Comparison of ENCODE assay signal across 8 cellular contexts in genomic region chr1:206684478-206685255, GRCh38. TPM values are rescaled to one million over a fixed set of nuclear protein-coding genes. Genes with fewer than 3 reads are reported as not detected.
DNase-seq lines count a peak whose midpoint lies in the region; ATAC-seq and TF ChIP-seq lines count a peak whose summit lies in the region.

MAPKAPK2 (plus strand) TSS chr1:206684905; CDS start chr1:206685230, 325 bp downstream.

- 1 to 3% methylated on average over 23 to 71 of the region's 71 CpGs for WGBS in esophagus, 2 donors

- no TSS peak for BruUV-seq in OCI-LY7 (replicated peaks; lab: Mats Ljungman, UMichigan)

- no peaks in the 10 kb centered on the region for H3K9me2 ChIP-seq in OCI-LY7 (ENCODE audit: insufficient read depth, low read length)

- H3K27me3 ChIP-seq in esophagus (ENCODE audit: control insufficient read depth in 1 of 2, insufficient read depth in 2 of 2, low read length in 2 of 2) (no peaks in the 10 kb centered on the region), muscle layer of duodenum (ENCODE audit: low read depth, low read length) (no peaks in the 10 kb centered on the region)

- DNase-seq in NCI-H524 (lab: John Stamatoyannopoulos, UW) (peak; percentile 13 to 55), NCI-H524 treated with DMSO at 0.1 percent for 48 hours (lab: John Stamatoyannopoulos, UW) (no peak), OCI-LY7 (ENCODE audit: low spot score) (peak; percentile 87)
- DNase-seq in activated T-cell treated with anti-CD3 and anti-CD28 coated beads, Interleukin-2, amount 50 U/mL, for 24 hours, result peak; percentile 84
- DNase-seq in stimulated activated CD8-positive, alpha-beta memory T cell treated with anti-CD3 and anti-CD28 coated beads, Interleukin-7, amount 100 ng/mL, for 1 hour (ENCODE audit: low read depth in 2 of 2), result peak; percentile 60 to 63

- H3K4me2 ChIP-seq in OCI-LY7 (ENCODE audit: low read length), result peak within 1 kb of the TSS; percentile 96

- H3K36me3 Mint-ChIP-seq in activated T-cell treated with anti-CD3 and anti-CD28 coated beads, Interleukin-2, amount 50 U/mL, for 24 hours (ENCODE audit: low read depth), result peaks cover 16% of the 10 kb centered on the region

- H3K27me3 Mint-ChIP-seq in activated T-cell treated with anti-CD3 and anti-CD28 coated beads, Interleukin-2, amount 50 U/mL, for 24 hours, result peaks cover 2% of the 10 kb centered on the region

- no peak for TF ChIP-seq CTCF in OCI-LY7 (conservative IDR thresholded peaks at IDR 0.05; ENCODE audit: low read length)

- CTCF ChIA-PET in OCI-LY7 (lab: Charles Lee; ENCODE audit: unreplicated experiment), result no interaction called here

- H3K9me3 Mint-ChIP-seq in activated T-cell treated with anti-CD3 and anti-CD28 coated beads, Interleukin-2, amount 50 U/mL, for 24 hours, result no peaks in the 10 kb centered on the region

- no peak within 1 kb of the TSS for H3K27ac ChIP-seq in OCI-LY7 (ENCODE audit: low read depth, low read length, poor library complexity, severe bottlenecking)
- peak within 1 kb of the TSS; percentile 96 to 99 for H3K27ac ChIP-seq in esophagus (ENCODE audit: low read depth in 2 of 2, low read length in 1 of 2)
- H3K27ac ChIP-seq in muscle layer of duodenum (ENCODE audit: low read length), result peak within 1 kb of the TSS; percentile 99

- H2AFZ ChIP-seq in OCI-LY7 (ENCODE audit: low read length), result peak within 1 kb of the TSS; percentile 67; the same call in 1 of the 2 replicates

- intact Hi-C loops in OCI-LY7 (cut with micrococcal nuclease; ENCODE audit: unreplicated experiment), result loop anchor here (5.0 kb wide), 2 partner anchors 127 to 632 kb away; partner anchors contain the start of gene RHEX

- H3K9me3 ChIP-seq in OCI-LY7 (ENCODE audit: low read length) (no peaks in the 10 kb centered on the region), esophagus (ENCODE audit: control insufficient read depth in 2 of 2, insufficient read depth in 1 of 2, low read depth in 1 of 2, low read length in 1 of 2) (no peaks in the 10 kb centered on the region), muscle layer of duodenum (ENCODE audit: control insufficient read depth in 1 of 2, low read length in 2 of 2) (no peaks in the 10 kb centered on the region)

- peak; percentile 45 for ATAC-seq in HG03354 (IDR thresholded peaks at IDR 0.05; ENCODE audit: poor library complexity, severe bottlenecking, unreplicated experiment)

- peak within 1 kb of the TSS; percentile 96 for H3K27ac Mint-ChIP-seq in activated T-cell treated with anti-CD3 and anti-CD28 coated beads, Interleukin-2, amount 50 U/mL, for 24 hours

- no peaks in the 10 kb centered on the region for H3K79me2 ChIP-seq in OCI-LY7 (ENCODE audit: insufficient read depth, low read depth, low read length)

- peaks cover 72% of the 10 kb centered on the region for H3K4me1 Mint-ChIP-seq in activated T-cell treated with anti-CD3 and anti-CD28 coated beads, Interleukin-2, amount 50 U/mL, for 24 hours (ENCODE audit: low read depth)

- H4K20me1 ChIP-seq in OCI-LY7 (ENCODE audit: insufficient read depth, low read length), result peaks cover 4% of the 10 kb centered on the region; the same call in 1 of the 2 replicates

- H3K36me3 ChIP-seq in OCI-LY7 (ENCODE audit: insufficient read depth, low read length), result no peaks in the 10 kb centered on the region
- H3K36me3 ChIP-seq in esophagus (ENCODE audit: control insufficient read depth in 2 of 2, insufficient read depth in 2 of 2, low read length in 1 of 2), result no peaks in the 10 kb centered on the region
- no peaks in the 10 kb centered on the region for H3K36me3 ChIP-seq in muscle layer of duodenum (ENCODE audit: control insufficient read depth in 1 of 2, insufficient read depth in 2 of 2, low read length in 2 of 2)

- peaks cover 67% of the 10 kb centered on the region for H3K4me1 ChIP-seq in OCI-LY7 (ENCODE audit: insufficient read depth, low read length, poor library complexity, severe bottlenecking)
- H3K4me1 ChIP-seq in esophagus (ENCODE audit: control insufficient read depth in 2 of 2, insufficient read depth in 2 of 2, low read length in 1 of 2), result peaks cover 6 to 8% of the 10 kb centered on the region in 2 donors
- peaks cover 20 to 33% of the 10 kb centered on the region in 2 donors for H3K4me1 ChIP-seq in muscle layer of duodenum (ENCODE audit: control insufficient read depth in 1 of 2, insufficient read depth in 2 of 2, low read length in 2 of 2)

- peak within 1 kb of the TSS; percentile 82 for H3K4me3 ChIP-seq in OCI-LY7 (ENCODE audit: low read depth, low read length, poor library complexity, severe bottlenecking)
- H3K4me3 ChIP-seq in esophagus (ENCODE audit: low read depth in 1 of 2, low read length in 2 of 2), result peak within 1 kb of the TSS; percentile 76 to 90
- peak within 1 kb of the TSS; percentile 82 to 83 for H3K4me3 ChIP-seq in muscle layer of duodenum (ENCODE audit: low read depth in 1 of 2, low read length in 2 of 2)

- POLR2A ChIA-PET in OCI-LY7 (lab: Charles Lee), result interaction anchor here (0.6 to 1.7 kb wide), 6 partner anchors 11 to 55 kb away, joined by 3 to 6 read pairs (median 4); partner anchors contain the start of gene DYRK3

- peak within 1 kb of the TSS; percentile 98 for H3K4me3 Mint-ChIP-seq in activated T-cell treated with anti-CD3 and anti-CD28 coated beads, Interleukin-2, amount 50 U/mL, for 24 hours

RNA-seq across cellular contexts. Expression of gene MAPKAPK2, which starts in this region (rescaled TPM):
- 14.5 and 16.3 TPM in 2 replicates for total RNA-seq in OCI-LY7 (2014; rRNA removed; shearing (Covaris generic))
- total RNA-seq in OCI-LY7 (2022), result 39.9 and 46.5 TPM in 2 replicates
- 10 to 100 TPM; 28.0 to 35.1 TPM for polyA plus RNA-seq in esophagus
